Comparison of ENCODE assay signal across 20 cellular contexts in genomic region chr2:59068255-59068654, GRCh38.
DNase-seq lines count a peak whose midpoint lies in the region; ATAC-seq and TF ChIP-seq lines count a peak whose summit lies in the region.
"Had no signal": no experiment of that assay in that cellular context is flagged by ENCODE, and none has a peak within 500 bp of the region (broad histone marks: within the 10 kb centered on the region; RNA-seq: fewer than 3 reads in every experiment).

No MANE protein-coding gene starts in this region.

- H3K4me3 ChIP-seq in smooth muscle cell, result no peak overlapping the region
- H3K4me3 ChIP-seq: BLaER1, GM23248 had no signal

- H3K4me1 ChIP-seq in smooth muscle cell (ENCODE audit: low read depth), result no peaks in the 10 kb centered on the region
- H3K4me1 ChIP-seq: BLaER1 had no signal

- no peaks in the 10 kb centered on the region for H3K9me3 ChIP-seq in smooth muscle cell (replicated peaks; ENCODE audit: low read depth)
- H3K9me3 ChIP-seq: Caco-2 had no signal

- H3K27ac Mint-ChIP-seq in brain, result peak overlapping the region in 3 of 5 experiments; percentile 14 to 76 (median 71)
- peak overlapping the region; percentile 75 for H3K27ac Mint-ChIP-seq in nephron progenitor cell
- H3K27ac Mint-ChIP-seq: B cell; CD8-positive, alpha-beta T cell had no signal

- H3F3A ChIP-seq in smooth muscle cell (ENCODE audit: low read depth), result no peaks in the 10 kb centered on the region

- H3K4me1 Mint-ChIP-seq in brain (peaks cover 14% of the 10 kb centered on the region), nephron progenitor cell (peaks cover 8% of the 10 kb centered on the region)
- H3K4me1 Mint-ChIP-seq: B cell; CD4-positive, CD25-positive, alpha-beta regulatory T cell; H9 had no signal

- no peak overlapping the region for H3K27ac ChIP-seq in smooth muscle cell (ENCODE audit: low read depth)
- H3K27ac ChIP-seq: 22Rv1, BLaER1, C4-2B, GM23248 had no signal

- DNase-seq in ELF-1 (ENCODE audit: low read depth, low spot score) (peak; percentile 24), nephron progenitor cell (no peak), smooth muscle cell (lab: John Stamatoyannopoulos, UW; ENCODE audit: unreplicated experiment) (no peak), DMS 273 treated with DMSO at 0.1 percent for 48 hours (lab: John Stamatoyannopoulos, UW) (no peak)
- DNase-seq in activated CD8-positive, alpha-beta memory T cell treated with anti-CD3 and anti-CD28 coated beads for 24 hours, result no peak
- DNase-seq: Caco-2; CD4-positive, CD25-positive, alpha-beta regulatory T cell; CD8-positive, alpha-beta T cell; DMS79; EL; GF-D8; GM23248; H9 had no signal

- ATAC-seq in HG03520 (IDR thresholded peaks at IDR 0.05; ENCODE audit: unreplicated experiment), result no peak
- ATAC-seq: CD8-positive, alpha-beta T cell; HCT116 had no signal

- H3K79me2 ChIP-seq in smooth muscle cell (ENCODE audit: low read depth), result no peaks in the 10 kb centered on the region

- peak overlapping the region; percentile 14 for H2AFZ ChIP-seq in smooth muscle cell (ENCODE audit: low read depth)
- H2AFZ ChIP-seq: GM23248 had no signal

- H3K9me3 Mint-ChIP-seq in brain, result peaks cover 0 to 21% (median 14%) of the 10 kb centered on the region in 5 experiments
- peaks cover 35% of the 10 kb centered on the region for H3K9me3 Mint-ChIP-seq in nephron progenitor cell

- no peaks in the 10 kb centered on the region for H4K20me1 ChIP-seq in smooth muscle cell (ENCODE audit: low read depth)
- H4K20me1 ChIP-seq: BLaER1 had no signal

- H3K4me3 Mint-ChIP-seq in brain, result no peak overlapping the region
- no peak overlapping the region for H3K4me3 Mint-ChIP-seq in nephron progenitor cell
- H3K4me3 Mint-ChIP-seq: B cell; CD4-positive, CD25-positive, alpha-beta regulatory T cell; CD8-positive, alpha-beta T cell; H9 had no signal

- no peak overlapping the region for H3K9ac ChIP-seq in smooth muscle cell (ENCODE audit: low read depth)
- H3K9ac ChIP-seq: BLaER1, GM23248 had no signal

- 23% methylated on average over 2 of the region's 2 CpGs for WGBS in smooth muscle cell (ENCODE audit: low lambda C conversion rate)

- no peaks in the 10 kb centered on the region for H3K27me3 ChIP-seq in smooth muscle cell (ENCODE audit: low read depth)
- H3K27me3 ChIP-seq: BLaER1 had no signal

- H3K4me2 ChIP-seq in smooth muscle cell, result no peak overlapping the region
- H3K4me2 ChIP-seq: BLaER1 had no signal

- H3K36me3 ChIP-seq in smooth muscle cell (ENCODE audit: low read depth), result no peaks in the 10 kb centered on the region
- H3K36me3 ChIP-seq: BLaER1 had no signal

- no peaks in the 10 kb centered on the region for H3K27me3 Mint-ChIP-seq in brain
- no peaks in the 10 kb centered on the region for H3K27me3 Mint-ChIP-seq in nephron progenitor cell (ENCODE audit: low read depth, poor library complexity)
- H3K27me3 Mint-ChIP-seq: CD4-positive, CD25-positive, alpha-beta regulatory T cell had no signal

- H3K36me3 Mint-ChIP-seq in brain (peaks cover 5% of the 10 kb centered on the region), nephron progenitor cell (ENCODE audit: low read depth) (peaks cover 8% of the 10 kb centered on the region)
- H3K36me3 Mint-ChIP-seq: CD4-positive, CD25-positive, alpha-beta regulatory T cell; CD8-positive, alpha-beta T cell had no signal

- TF ChIP-seq CTCF in brain (conservative IDR thresholded peaks at IDR 0.05) (no peak), nephron progenitor cell (IDR thresholded peaks at IDR 0.05) (no peak), smooth muscle cell (IDR thresholded peaks at IDR 0.05; ENCODE audit: borderline replicate concordance, insufficient read depth, poor library complexity, severe bottlenecking) (no peak)
